In genomic region chr17:63142836-63143235, GRCh38 we compare ENCODE assay signal across 23 cellular contexts.
A peak's percentile ranks its signal among the peaks of the same experiment; 100 is the strongest.
DNase-seq lines count a peak whose midpoint lies in the region; ATAC-seq and FAIRE-seq lines count a peak whose summit lies in the region.
"Had no signal": no experiment of that assay in that cellular context is flagged by ENCODE, and none has a peak within 500 bp of the region (broad histone marks: within the 10 kb centered on the region; RNA-seq: fewer than 3 reads in every experiment).

No MANE protein-coding gene starts in this region.

- DNase-seq in COLO829 (ENCODE audit: low spot score), result peak; percentile 44
- DNase-seq in HTR-8/SVneo (ENCODE audit: insufficient read length, low spot score), result no peak
- peak; percentile 15 for DNase-seq in RPMI7951 (ENCODE audit: low read depth)
- peak; percentile 21 for DNase-seq in epidermal melanocyte (ENCODE audit: insufficient read length, low spot score)
- no peak for DNase-seq in dedifferentiated amniotic fluid mesenchymal stem cell (ENCODE audit: extremely low spot score)
- DNase-seq: 8988T; ACHN; AML-193; BE2C; Calu3; CD4-positive, alpha-beta T cell; CD8-positive, alpha-beta memory T cell; COR-L47; DMS53; DND-41; HFFc6 had no signal

- FAIRE-seq in HTR-8/SVneo (lab: Jason Lieb, UNC), result peak; percentile 4
- FAIRE-seq: G401.6, GM12892, GM19239 had no signal

- ATAC-seq in activated CD4-positive, CD25-positive, alpha-beta regulatory T cell treated with anti-CD3 and anti-CD28 coated beads, Interleukin-2, amount 50 U/mL, for 24 hours, result no peak
- no peak for ATAC-seq in GM18517 (IDR thresholded peaks at IDR 0.05; ENCODE audit: unreplicated experiment)
- ATAC-seq: A549, GM23338 had no signal

Comparison
In these comparisons a context has a peak if more than half of its experiments do, and no peak if none do; other contexts are left out.
1. DNase-seq: peak in COLO829 (single experiment), RPMI7951 (single experiment) and epidermal melanocyte (single experiment); none in HTR-8/SVneo (single experiment) and dedifferentiated amniotic fluid mesenchymal stem cell (single experiment).